ENCODE assay signal across 14 cellular contexts in genomic region chr9:114287001-114287762, GRCh38. TPM values are rescaled to one million over a fixed set of nuclear protein-coding genes. Genes with fewer than 3 reads are reported as not detected.
DNase-seq lines count a peak whose midpoint lies in the region; ATAC-seq, FAIRE-seq and TF ChIP-seq lines count a peak whose summit lies in the region.
"Had no signal": no experiment of that assay in that cellular context is flagged by ENCODE, and none has a peak within 500 bp of the region (broad histone marks: within the 10 kb centered on the region; RNA-seq: fewer than 3 reads in every experiment).

No MANE protein-coding gene starts in this region.

- peaks cover 15% of the 10 kb centered on the region for H3K4me1 ChIP-seq in Panc1 (ENCODE audit: control insufficient read depth, insufficient read depth, low read length)
- peaks cover 7 to 10% of the 10 kb centered on the region in 2 donors for H3K4me1 ChIP-seq in kidney (ENCODE audit: control insufficient read depth in 1 of 2, insufficient read depth in 1 of 2, low read depth in 1 of 2, low read length in 2 of 2)
- H3K4me1 ChIP-seq: prostate gland had no signal

- peak overlapping the region; percentile 75 for H3K27ac ChIP-seq in Panc1 (ENCODE audit: low read length)
- H3K27ac ChIP-seq in kidney (ENCODE audit: low read depth in 2 of 2, low read length in 2 of 2), result no peak overlapping the region
- H3K27ac ChIP-seq: C4-2B, HL-60, prostate gland had no signal

- TF ChIP-seq CTCF in Panc1 (IDR thresholded peaks at IDR 0.05) (no peak), kidney (IDR thresholded peaks at IDR 0.05; ENCODE audit: borderline replicate concordance, extremely low read depth, insufficient read depth) (no peak), type B pancreatic cell (conservative IDR thresholded peaks at IDR 0.05) (no peak)

- in situ Hi-C loops in Panc1 (cut with HindIII; ENCODE audit: low pct_unique_long_range_greater_than_20kb, low sequenced_read_pairs), result no loop called here

- no peaks in the 10 kb centered on the region for H3K27me3 Mint-ChIP-seq in type B pancreatic cell

- POLR2A ChIA-PET in Panc1 (lab: Charles Lee), result interaction anchor here (0.5 kb wide), 1 partner anchor 121 kb away, joined by 5 read pairs; no protein-coding TSS in a partner anchor

- H3K9ac ChIP-seq in kidney (ENCODE audit: low read length in 2 of 2), result no peak overlapping the region

- H3K27ac Mint-ChIP-seq in type B pancreatic cell, result no peak overlapping the region
- H3K27ac Mint-ChIP-seq: T-helper 2 cell treated with Interferon-gamma antibody and Interleukin-4, amounts not matched to agents 5 μg/mL and 100 μg/mL, for 36 hours had no signal

- H3K4me3 ChIP-seq in Panc1 (ENCODE audit: low read depth in 2 of 2, low read length in 2 of 2), result no peak overlapping the region
- H3K4me3 ChIP-seq in kidney (ENCODE audit: low read length in 2 of 2), result no peak overlapping the region
- H3K4me3 ChIP-seq: lung, prostate gland had no signal

- H3K9me3 ChIP-seq in Panc1 (ENCODE audit: control insufficient read depth, insufficient read depth, low read depth, low read length) (no peaks in the 10 kb centered on the region), kidney (ENCODE audit: control insufficient read depth in 1 of 2, low read length in 2 of 2) (no peaks in the 10 kb centered on the region)
- H3K9me3 ChIP-seq: prostate gland had no signal

- no peak for FAIRE-seq in kidney (lab: Jason Lieb, UNC)

- H3K36me3 Mint-ChIP-seq in type B pancreatic cell, result peaks cover 8% of the 10 kb centered on the region

- H3K27me3 ChIP-seq in Panc1 (ENCODE audit: control insufficient read depth, insufficient read depth, low read length), result no peaks in the 10 kb centered on the region

- BruUV-seq in Panc1 (replicated peaks; lab: Mats Ljungman, UMichigan), result no TSS peak

- ATAC-seq in Right ventricle myocardium inferior, result no peak
- ATAC-seq in Panc1, result no peak
- ATAC-seq in activated CD4-positive, CD25-positive, alpha-beta regulatory T cell treated with anti-CD3 and anti-CD28 coated beads, Interleukin-2, amount 50 U/mL, for 24 hours, result no peak
- ATAC-seq in HG02763 (IDR thresholded peaks at IDR 0.05; ENCODE audit: unreplicated experiment), result no peak

- no peak overlapping the region for H3K4me3 Mint-ChIP-seq in type B pancreatic cell
- H3K4me3 Mint-ChIP-seq: T-helper 2 cell treated with Interferon-gamma antibody and Interleukin-4, amounts not matched to agents 5 μg/mL and 100 μg/mL, for 36 hours had no signal

- H3K9me3 Mint-ChIP-seq in type B pancreatic cell, result no peaks in the 10 kb centered on the region
- H3K9me3 Mint-ChIP-seq: T-helper 2 cell treated with Interferon-gamma antibody and Interleukin-4, amounts not matched to agents 5 μg/mL and 100 μg/mL, for 36 hours had no signal

- H3K36me3 ChIP-seq in Panc1 (ENCODE audit: control insufficient read depth, insufficient read depth, low read length), result no peaks in the 10 kb centered on the region
- H3K36me3 ChIP-seq in kidney (ENCODE audit: control insufficient read depth in 1 of 2, insufficient read depth in 2 of 2, low read length in 2 of 2), result no peaks in the 10 kb centered on the region
- H3K36me3 ChIP-seq: prostate gland had no signal

- peaks cover 33% of the 10 kb centered on the region for H3K4me1 Mint-ChIP-seq in type B pancreatic cell (ENCODE audit: unreplicated experiment)

- CTCF ChIA-PET in Panc1 (lab: Charles Lee), result no interaction called here

- intact Hi-C loops in cardiac septum (cut with DNase I), result no loop called here
- intact Hi-C loops in Right ventricle myocardium inferior (cut with DNase I), result no loop called here
- intact Hi-C loops in Panc1 (cut with micrococcal nuclease; ENCODE audit: unreplicated experiment), result no loop called here
- intact Hi-C loops in kidney (cut with DNase I), result loop anchor here (5.0 kb wide), 1 partner anchor 130 kb away; the partner anchor contains the start of gene COL27A1

- DNase-seq in cardiac septum (ENCODE audit: low spot score) (peak; percentile 65), Right ventricle myocardium inferior (ENCODE audit: missing footprints) (no peak), Panc1 (ENCODE audit: low read depth, low spot score) (no peak), kidney (peak; percentile 59), type B pancreatic cell (ENCODE audit: extremely low spot score, unreplicated experiment) (peak; percentile 66), HuH-7 (ENCODE audit: low spot score) (no peak)

RNA-seq across cellular contexts. Expression of gene ORM1, which starts 35.7 kb away (rescaled TPM):
- total RNA-seq in cardiac septum (not detected), Right ventricle myocardium inferior (0.51 TPM), Panc1 (2021; ENCODE audit: unreplicated experiment) (3.5 TPM), kidney (not detected), type B pancreatic cell (ENCODE audit: low replicate concordance) (0.65 and 1.6 TPM in 2 replicates)
- not detected for polyA plus RNA-seq in Panc1 (2012; ENCODE audit: insufficient read length)
- 0.73 TPM for polyA plus RNA-seq in kidney (ENCODE audit: insufficient read depth, low read depth, low replicate concordance)
- total RNA-seq: glomerular endothelial cell, prostate gland had no signal

RNA-seq across cellular contexts. Expression of gene ORM2, which starts 42.5 kb away (rescaled TPM):
- total RNA-seq in cardiac septum, result 0.32 TPM
- not detected for total RNA-seq in Right ventricle myocardium inferior
- total RNA-seq in Panc1 (2021; ENCODE audit: unreplicated experiment), result 0.77 TPM
- polyA plus RNA-seq in Panc1 (2012; ENCODE audit: insufficient read length), result not detected
- not detected for total RNA-seq in kidney
- polyA plus RNA-seq in kidney (ENCODE audit: insufficient read depth, low read depth, low replicate concordance), result not detected
- total RNA-seq in type B pancreatic cell (ENCODE audit: low replicate concordance), result not detected in 2 replicates
- total RNA-seq: glomerular endothelial cell had no signal

Comparison
In these comparisons a context has a peak if more than half of its experiments do, and no peak if none do; other contexts are left out.
1. DNase-seq: peak in cardiac septum (single experiment), kidney (single experiment) and type B pancreatic cell (single experiment); none in Right ventricle myocardium inferior (single experiment), Panc1 (single experiment) and HuH-7 (single experiment).